In the genomic region with DNA sequence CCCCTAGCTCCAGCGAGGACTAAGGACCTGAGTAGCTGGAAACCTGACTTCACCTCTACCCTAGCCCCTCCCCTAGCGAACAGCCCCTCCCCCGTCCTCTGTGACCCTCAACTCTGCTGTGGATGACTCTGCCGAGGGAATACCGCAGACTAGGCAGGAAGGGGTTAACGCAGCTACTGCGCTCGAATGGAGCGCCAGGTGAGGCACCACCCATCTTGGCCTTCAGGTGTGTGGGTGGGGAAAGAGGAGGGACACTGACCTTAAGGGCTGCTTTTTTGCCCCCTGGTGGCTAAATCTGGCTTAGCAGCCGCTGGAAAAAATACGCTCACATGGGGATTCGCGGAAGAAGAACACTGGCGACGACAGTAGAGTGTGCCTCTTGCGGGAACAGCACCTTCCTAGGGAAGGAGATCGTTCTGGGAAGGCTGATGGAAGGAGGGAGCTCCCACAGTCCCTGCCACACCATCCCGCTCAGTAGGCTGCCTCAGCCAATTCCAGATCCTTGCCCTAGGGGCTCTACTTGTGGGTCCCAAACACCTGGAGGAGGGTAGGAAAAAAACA, we compare ENCODE assay signal across 7 cellular contexts. TPM values are rescaled to one million over a fixed set of nuclear protein-coding genes. Genes with fewer than 3 reads are reported as not detected.
A peak's percentile ranks its signal among the peaks of the same experiment; 100 is the strongest.
DNase-seq lines count a peak whose midpoint lies in the region; ATAC-seq, FAIRE-seq and TF ChIP-seq lines count a peak whose summit lies in the region.

No MANE protein-coding gene starts in this region.

- no peaks in the 10 kb centered on the region for H3K9me3 Mint-ChIP-seq in MCF 10A (ENCODE audit: unreplicated experiment)

- H3K4me3 ChIP-seq in skin epidermis: peak overlapping the region; percentile 52 to 70 (median 64)

- no peak for TF ChIP-seq POLR2A in GM12891 (IDR thresholded peaks at IDR 0.05; ENCODE audit: low read depth, low read length)

- intact Hi-C loops in MCF 10A (cut with micrococcal nuclease): no loop called here

- peak overlapping the region; percentile 19 for H3K27ac Mint-ChIP-seq in MCF 10A (ENCODE audit: low read depth, unreplicated experiment)

- peak overlapping the region in 20 of 21 experiments; percentile 86 to 100 (median 96) for H3K27ac ChIP-seq in skin epidermis

- CTCF ChIA-PET in MCF 10A (lab: Yijun Ruan, JAX): interaction anchor here (0.5 to 5.8 kb wide), 34 partner anchors 9 to 457 kb away, joined by 3 to 43 read pairs (median 4); partner anchors contain the start of genes CENATAC, DDX6 and UPK2

- H3K36me3 Mint-ChIP-seq in MCF 10A (ENCODE audit: insufficient read depth, unreplicated experiment): no peaks in the 10 kb centered on the region

- peak overlapping the region; percentile 84 for H3K4me3 Mint-ChIP-seq in MCF 10A (ENCODE audit: unreplicated experiment)

- BruUV-seq in MCF 10A (replicated peaks; lab: Mats Ljungman, UMichigan): no TSS peak

- no peaks in the 10 kb centered on the region for H3K27me3 Mint-ChIP-seq in MCF 10A (ENCODE audit: insufficient read depth, unreplicated experiment)

- POLR2A ChIA-PET in MCF 10A (lab: Yijun Ruan, JAX): interaction anchor here (0.8 to 2.6 kb wide), 9 partner anchors 9 to 667 kb away, joined by 3 to 14 read pairs (median 4); partner anchors contain the start of genes RPS25 and TRAPPC4

- H3K4me1 Mint-ChIP-seq in MCF 10A (ENCODE audit: insufficient read depth, unreplicated experiment): peaks cover 31% of the 10 kb centered on the region

- DNase-seq in GM12891 (ENCODE audit: insufficient read length, low spot score) (peak; percentile 65), NCI-H2029 (lab: John Stamatoyannopoulos, UW) (peak; percentile 96), UCSD-AML1 (lab: John Stamatoyannopoulos, UW; ENCODE audit: unreplicated experiment) (peak; percentile 85), MCF 10A (ENCODE audit: unreplicated experiment) (peak; percentile 95), iPS-NIHi7 (ENCODE audit: extremely low spot score) (peak; percentile 93)

- peak; percentile 78 for TF ChIP-seq CTCF in MCF 10A (IDR thresholded peaks at IDR 0.05; ENCODE audit: unreplicated experiment)

- peak; percentile 89 for FAIRE-seq in GM12891 (lab: Jason Lieb, UNC)

- no peak for ATAC-seq in GM21447 (IDR thresholded peaks at IDR 0.05; ENCODE audit: unreplicated experiment)

TF ChIP-seq in GM12891, 5 proteins besides CTCF, POLR2A, EP300 and RAD21:
- TF ChIP-seq POU2F2 (IDR thresholded peaks at IDR 0.05; ENCODE audit: low read depth, low read length) (peak; percentile 33; the same call in 1 of the 2 replicates), POLR2AphosphoS5 (IDR thresholded peaks at IDR 0.05; ENCODE audit: low read depth, low read length) (no peak)

RNA-seq across cellular contexts. Expression of gene BCL9L, which starts 4.5 kb away (rescaled TPM):
- polyA plus RNA-seq in GM12891 (2012; ENCODE audit: low read depth, missing spikeins): 5.5 TPM
- 91.6 and 121 TPM in 2 replicates for total RNA-seq in MCF 10A (2022)

RNA-seq across cellular contexts. Expression of gene UPK2, which starts 25.9 kb away (rescaled TPM):
- polyA plus RNA-seq in GM12891 (2012; ENCODE audit: low read depth, missing spikeins): 1.9 TPM
- total RNA-seq in MCF 10A (2022): not detected in 2 replicates

RNA-seq across cellular contexts. Expression of gene FOXR1, which starts 41.3 kb away (rescaled TPM):
- polyA plus RNA-seq in GM12891 (2012; ENCODE audit: low read depth, missing spikeins): not detected
- not detected in 2 replicates for total RNA-seq in MCF 10A (2022)

RNA-seq across cellular contexts. Expression of gene CXCR5, which starts 46.5 kb away (rescaled TPM):
- 4.4 TPM for polyA plus RNA-seq in GM12891 (2012; ENCODE audit: low read depth, missing spikeins)
- not detected in 2 replicates for total RNA-seq in MCF 10A (2022)
